Comparison of ENCODE assay signal across 1 cellular context in genomic region chr7:100837099-100837836, GRCh38.
TF ChIP-seq lines count a peak whose summit lies in the region.

No MANE protein-coding gene starts in this region.

TF ChIP-seq in K562, 482 proteins besides CTCF, POLR2A, EP300 and RAD21 (continued from another document):
- TF ChIP-seq, protein P1, sequence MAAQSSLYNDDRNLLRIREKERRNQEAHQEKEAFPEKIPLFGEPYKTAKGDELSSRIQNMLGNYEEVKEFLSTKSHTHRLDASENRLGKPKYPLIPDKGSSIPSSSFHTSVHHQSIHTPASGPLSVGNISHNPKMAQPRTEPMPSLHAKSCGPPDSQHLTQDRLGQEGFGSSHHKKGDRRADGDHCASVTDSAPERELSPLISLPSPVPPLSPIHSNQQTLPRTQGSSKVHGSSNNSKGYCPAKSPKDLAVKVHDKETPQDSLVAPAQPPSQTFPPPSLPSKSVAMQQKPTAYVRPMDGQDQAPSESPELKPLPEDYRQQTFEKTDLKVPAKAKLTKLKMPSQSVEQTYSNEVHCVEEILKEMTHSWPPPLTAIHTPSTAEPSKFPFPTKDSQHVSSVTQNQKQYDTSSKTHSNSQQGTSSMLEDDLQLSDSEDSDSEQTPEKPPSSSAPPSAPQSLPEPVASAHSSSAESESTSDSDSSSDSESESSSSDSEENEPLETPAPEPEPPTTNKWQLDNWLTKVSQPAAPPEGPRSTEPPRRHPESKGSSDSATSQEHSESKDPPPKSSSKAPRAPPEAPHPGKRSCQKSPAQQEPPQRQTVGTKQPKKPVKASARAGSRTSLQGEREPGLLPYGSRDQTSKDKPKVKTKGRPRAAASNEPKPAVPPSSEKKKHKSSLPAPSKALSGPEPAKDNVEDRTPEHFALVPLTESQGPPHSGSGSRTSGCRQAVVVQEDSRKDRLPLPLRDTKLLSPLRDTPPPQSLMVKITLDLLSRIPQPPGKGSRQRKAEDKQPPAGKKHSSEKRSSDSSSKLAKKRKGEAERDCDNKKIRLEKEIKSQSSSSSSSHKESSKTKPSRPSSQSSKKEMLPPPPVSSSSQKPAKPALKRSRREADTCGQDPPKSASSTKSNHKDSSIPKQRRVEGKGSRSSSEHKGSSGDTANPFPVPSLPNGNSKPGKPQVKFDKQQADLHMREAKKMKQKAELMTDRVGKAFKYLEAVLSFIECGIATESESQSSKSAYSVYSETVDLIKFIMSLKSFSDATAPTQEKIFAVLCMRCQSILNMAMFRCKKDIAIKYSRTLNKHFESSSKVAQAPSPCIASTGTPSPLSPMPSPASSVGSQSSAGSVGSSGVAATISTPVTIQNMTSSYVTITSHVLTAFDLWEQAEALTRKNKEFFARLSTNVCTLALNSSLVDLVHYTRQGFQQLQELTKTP (IDR thresholded peaks at IDR 0.05; ENCODE audit: low read depth in 1 of 2, partially characterized antibody in 2 of 2), result peak; percentile 35 to 38
- TF ChIP-seq ZNF644 (tag; IDR thresholded peaks at IDR 0.05; ENCODE audit: low read depth), result peak; percentile 46; the same call in 1 of the 2 replicates
- peak; percentile 98 for TF ChIP-seq ZBTB1 (CRISPR knock-in tag; IDR thresholded peaks at IDR 0.05; ENCODE audit: borderline replicate concordance, low read depth)
- peak in 1 of 2 experiments; percentile 57; a peak in 1 of 4 replicates for TF ChIP-seq SIN3A (IDR thresholded peaks at IDR 0.05; ENCODE audit: borderline replicate concordance in 2 of 2, control insufficient read depth in 1 of 2, low read depth in 2 of 2, low read length in 2 of 2)
- TF ChIP-seq, protein P2, sequence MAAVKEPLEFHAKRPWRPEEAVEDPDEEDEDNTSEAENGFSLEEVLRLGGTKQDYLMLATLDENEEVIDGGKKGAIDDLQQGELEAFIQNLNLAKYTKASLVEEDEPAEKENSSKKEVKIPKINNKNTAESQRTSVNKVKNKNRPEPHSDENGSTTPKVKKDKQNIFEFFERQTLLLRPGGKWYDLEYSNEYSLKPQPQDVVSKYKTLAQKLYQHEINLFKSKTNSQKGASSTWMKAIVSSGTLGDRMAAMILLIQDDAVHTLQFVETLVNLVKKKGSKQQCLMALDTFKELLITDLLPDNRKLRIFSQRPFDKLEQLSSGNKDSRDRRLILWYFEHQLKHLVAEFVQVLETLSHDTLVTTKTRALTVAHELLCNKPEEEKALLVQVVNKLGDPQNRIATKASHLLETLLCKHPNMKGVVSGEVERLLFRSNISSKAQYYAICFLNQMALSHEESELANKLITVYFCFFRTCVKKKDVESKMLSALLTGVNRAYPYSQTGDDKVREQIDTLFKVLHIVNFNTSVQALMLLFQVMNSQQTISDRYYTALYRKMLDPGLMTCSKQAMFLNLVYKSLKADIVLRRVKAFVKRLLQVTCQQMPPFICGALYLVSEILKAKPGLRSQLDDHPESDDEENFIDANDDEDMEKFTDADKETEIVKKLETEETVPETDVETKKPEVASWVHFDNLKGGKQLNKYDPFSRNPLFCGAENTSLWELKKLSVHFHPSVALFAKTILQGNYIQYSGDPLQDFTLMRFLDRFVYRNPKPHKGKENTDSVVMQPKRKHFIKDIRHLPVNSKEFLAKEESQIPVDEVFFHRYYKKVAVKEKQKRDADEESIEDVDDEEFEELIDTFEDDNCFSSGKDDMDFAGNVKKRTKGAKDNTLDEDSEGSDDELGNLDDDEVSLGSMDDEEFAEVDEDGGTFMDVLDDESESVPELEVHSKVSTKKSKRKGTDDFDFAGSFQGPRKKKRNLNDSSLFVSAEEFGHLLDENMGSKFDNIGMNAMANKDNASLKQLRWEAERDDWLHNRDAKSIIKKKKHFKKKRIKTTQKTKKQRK (IDR thresholded peaks at IDR 0.05; ENCODE audit: borderline replicate concordance, low read depth, low read length), result no peak
- TF ChIP-seq, protein P3, sequence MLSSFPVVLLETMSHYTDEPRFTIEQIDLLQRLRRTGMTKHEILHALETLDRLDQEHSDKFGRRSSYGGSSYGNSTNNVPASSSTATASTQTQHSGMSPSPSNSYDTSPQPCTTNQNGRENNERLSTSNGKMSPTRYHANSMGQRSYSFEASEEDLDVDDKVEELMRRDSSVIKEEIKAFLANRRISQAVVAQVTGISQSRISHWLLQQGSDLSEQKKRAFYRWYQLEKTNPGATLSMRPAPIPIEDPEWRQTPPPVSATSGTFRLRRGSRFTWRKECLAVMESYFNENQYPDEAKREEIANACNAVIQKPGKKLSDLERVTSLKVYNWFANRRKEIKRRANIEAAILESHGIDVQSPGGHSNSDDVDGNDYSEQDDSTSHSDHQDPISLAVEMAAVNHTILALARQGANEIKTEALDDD (IDR thresholded peaks at IDR 0.05), result no peak
- TF ChIP-seq U2AF2 (optimal IDR thresholded peaks at IDR 0.05; ENCODE audit: low read depth, low read length), result no peak
- 0 out of 2 replicates have a peak, but pooled peaks have one; percentile 8 for TF ChIP-seq MECOM (CRISPR knock-in tag; IDR thresholded peaks at IDR 0.05)
- TF ChIP-seq NELFE (IDR thresholded peaks at IDR 0.05; ENCODE audit: insufficient read depth, insufficient read length), result no peak
- TF ChIP-seq TFE3 (CRISPR knock-in tag; IDR thresholded peaks at IDR 0.05), result peak; percentile 96
- TF ChIP-seq NFIC (IDR thresholded peaks at IDR 0.05), result peak; percentile 23
- TF ChIP-seq NBN (IDR thresholded peaks at IDR 0.05; ENCODE audit: low read depth), result peak; percentile 73; the same call in 1 of the 2 replicates
- TF ChIP-seq RBM15 (IDR thresholded peaks at IDR 0.05; ENCODE audit: insufficient read depth, low read length), result no peak
- TF ChIP-seq E2F3 (CRISPR knock-in tag; IDR thresholded peaks at IDR 0.05), result peak; percentile 83
- peak; percentile 78 for TF ChIP-seq LCOR (CRISPR knock-in tag; IDR thresholded peaks at IDR 0.05)
- TF ChIP-seq GATAD2A (IDR thresholded peaks at IDR 0.05), result no peak
- TF ChIP-seq, protein P4, sequence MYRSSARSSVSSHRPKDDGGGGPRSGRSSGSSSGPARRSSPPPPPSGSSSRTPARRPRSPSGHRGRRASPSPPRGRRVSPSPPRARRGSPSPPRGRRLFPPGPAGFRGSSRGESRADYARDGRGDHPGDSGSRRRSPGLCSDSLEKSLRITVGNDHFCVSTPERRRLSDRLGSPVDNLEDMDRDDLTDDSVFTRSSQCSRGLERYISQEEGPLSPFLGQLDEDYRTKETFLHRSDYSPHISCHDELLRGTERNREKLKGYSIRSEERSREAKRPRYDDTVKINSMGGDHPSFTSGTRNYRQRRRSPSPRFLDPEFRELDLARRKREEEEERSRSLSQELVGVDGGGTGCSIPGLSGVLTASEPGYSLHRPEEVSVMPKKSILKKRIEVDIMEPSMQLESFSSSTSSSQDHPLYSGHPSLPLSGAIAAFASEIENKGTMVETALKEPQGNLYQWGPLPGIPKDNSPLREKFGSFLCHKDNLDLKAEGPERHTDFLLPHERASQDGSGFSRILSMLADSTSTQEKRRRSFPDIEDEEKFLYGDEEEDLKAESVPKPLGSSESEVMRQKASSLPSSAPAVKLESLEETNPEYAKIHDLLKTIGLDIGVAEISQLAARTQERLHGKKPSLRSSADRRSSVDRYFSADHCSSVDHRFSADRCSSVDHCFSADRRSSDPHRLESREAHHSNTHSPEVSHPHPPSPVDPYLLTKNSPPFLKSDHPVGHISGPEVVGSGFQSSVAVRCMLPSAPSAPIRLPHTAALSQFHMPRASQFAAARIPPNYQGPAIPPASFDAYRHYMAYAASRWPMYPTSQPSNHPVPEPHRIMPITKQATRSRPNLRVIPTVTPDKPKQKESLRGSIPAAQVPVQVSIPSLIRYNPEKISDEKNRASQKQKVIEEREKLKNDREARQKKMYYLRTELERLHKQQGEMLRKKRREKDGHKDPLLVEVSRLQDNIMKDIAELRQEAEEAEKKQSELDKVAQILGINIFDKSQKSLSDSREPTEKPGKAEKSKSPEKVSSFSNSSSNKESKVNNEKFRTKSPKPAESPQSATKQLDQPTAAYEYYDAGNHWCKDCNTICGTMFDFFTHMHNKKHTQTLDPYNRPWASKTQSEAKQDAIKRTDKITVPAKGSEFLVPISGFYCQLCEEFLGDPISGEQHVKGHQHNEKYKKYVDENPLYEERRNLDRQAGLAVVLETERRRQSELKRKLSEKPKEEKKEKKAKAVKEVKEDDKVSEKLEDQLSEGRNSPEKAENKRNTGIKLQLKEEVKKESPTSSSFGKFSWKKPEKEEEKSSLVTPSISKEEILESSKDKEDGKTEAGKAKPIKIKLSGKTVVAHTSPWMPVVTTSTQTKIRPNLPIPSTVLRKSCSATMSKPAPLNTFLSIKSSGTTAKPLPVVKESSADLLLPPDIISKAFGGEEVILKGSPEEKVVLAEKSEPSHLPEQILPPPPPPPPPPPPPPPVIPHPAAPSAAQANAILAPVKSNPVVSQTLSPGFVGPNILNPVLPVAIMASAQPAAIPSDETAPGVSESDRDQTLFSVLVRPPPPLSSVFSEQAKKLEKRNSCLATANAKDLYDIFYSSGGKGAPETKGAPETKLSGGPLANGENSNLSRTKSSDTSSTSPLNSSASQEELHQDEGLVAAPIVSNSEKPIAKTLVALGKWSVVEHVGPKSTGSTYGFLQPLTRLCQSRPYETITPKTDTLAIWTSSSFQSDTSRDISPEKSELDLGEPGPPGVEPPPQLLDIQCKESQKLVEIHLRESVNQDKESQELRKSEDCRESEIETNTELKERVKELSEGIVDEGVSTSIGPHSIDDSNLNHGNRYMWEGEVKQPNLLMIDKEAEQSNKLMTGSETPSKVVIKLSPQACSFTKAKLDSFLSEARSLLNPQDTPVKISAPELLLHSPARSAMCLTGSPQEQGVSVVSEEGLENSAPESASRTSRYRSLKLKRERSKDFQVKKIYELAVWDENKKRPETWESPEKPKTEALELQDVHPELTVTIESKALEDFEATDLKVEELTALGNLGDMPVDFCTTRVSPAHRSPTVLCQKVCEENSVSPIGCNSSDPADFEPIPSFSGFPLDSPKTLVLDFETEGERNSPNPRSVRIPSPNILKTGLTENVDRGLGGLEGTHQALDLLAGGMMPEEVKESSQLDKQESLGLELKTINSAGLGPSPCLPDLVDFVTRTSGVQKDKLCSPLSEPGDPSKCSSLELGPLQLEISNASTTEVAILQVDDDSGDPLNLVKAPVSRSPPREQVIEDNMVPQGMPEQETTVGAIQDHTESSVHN (IDR thresholded peaks at IDR 0.05; ENCODE audit: borderline replicate concordance in 1 of 2, low read depth in 1 of 2), result 0 out of 4 replicates have a peak, but pooled peaks of 1 of the 2 experiments have one; percentile 20
- TF ChIP-seq ZSCAN29 (IDR thresholded peaks at IDR 0.05), result peak; percentile 86
- TF ChIP-seq, protein P5, sequence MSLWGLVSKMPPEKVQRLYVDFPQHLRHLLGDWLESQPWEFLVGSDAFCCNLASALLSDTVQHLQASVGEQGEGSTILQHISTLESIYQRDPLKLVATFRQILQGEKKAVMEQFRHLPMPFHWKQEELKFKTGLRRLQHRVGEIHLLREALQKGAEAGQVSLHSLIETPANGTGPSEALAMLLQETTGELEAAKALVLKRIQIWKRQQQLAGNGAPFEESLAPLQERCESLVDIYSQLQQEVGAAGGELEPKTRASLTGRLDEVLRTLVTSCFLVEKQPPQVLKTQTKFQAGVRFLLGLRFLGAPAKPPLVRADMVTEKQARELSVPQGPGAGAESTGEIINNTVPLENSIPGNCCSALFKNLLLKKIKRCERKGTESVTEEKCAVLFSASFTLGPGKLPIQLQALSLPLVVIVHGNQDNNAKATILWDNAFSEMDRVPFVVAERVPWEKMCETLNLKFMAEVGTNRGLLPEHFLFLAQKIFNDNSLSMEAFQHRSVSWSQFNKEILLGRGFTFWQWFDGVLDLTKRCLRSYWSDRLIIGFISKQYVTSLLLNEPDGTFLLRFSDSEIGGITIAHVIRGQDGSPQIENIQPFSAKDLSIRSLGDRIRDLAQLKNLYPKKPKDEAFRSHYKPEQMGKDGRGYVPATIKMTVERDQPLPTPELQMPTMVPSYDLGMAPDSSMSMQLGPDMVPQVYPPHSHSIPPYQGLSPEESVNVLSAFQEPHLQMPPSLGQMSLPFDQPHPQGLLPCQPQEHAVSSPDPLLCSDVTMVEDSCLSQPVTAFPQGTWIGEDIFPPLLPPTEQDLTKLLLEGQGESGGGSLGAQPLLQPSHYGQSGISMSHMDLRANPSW (CRISPR knock-in tag; IDR thresholded peaks at IDR 0.05), result no peak
- TF ChIP-seq CBX5 (IDR thresholded peaks at IDR 0.05; ENCODE audit: borderline replicate concordance, low read depth), result peak; percentile 65; the same call in 1 of the 2 replicates
- TF ChIP-seq, protein P6, sequence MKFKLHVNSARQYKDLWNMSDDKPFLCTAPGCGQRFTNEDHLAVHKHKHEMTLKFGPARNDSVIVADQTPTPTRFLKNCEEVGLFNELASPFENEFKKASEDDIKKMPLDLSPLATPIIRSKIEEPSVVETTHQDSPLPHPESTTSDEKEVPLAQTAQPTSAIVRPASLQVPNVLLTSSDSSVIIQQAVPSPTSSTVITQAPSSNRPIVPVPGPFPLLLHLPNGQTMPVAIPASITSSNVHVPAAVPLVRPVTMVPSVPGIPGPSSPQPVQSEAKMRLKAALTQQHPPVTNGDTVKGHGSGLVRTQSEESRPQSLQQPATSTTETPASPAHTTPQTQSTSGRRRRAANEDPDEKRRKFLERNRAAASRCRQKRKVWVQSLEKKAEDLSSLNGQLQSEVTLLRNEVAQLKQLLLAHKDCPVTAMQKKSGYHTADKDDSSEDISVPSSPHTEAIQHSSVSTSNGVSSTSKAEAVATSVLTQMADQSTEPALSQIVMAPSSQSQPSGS (CRISPR knock-in tag; IDR thresholded peaks at IDR 0.05), result no peak
- TF ChIP-seq MTA1 (IDR thresholded peaks at IDR 0.05; ENCODE audit: borderline replicate concordance), result 0 out of 2 replicates have a peak, but pooled peaks have one; percentile 64
- peak; percentile 85 for TF ChIP-seq POLR2H (tag; IDR thresholded peaks at IDR 0.05; ENCODE audit: low read depth)
- TF ChIP-seq GATAD2B (IDR thresholded peaks at IDR 0.05; ENCODE audit: borderline replicate concordance), result 0 out of 2 replicates have a peak, but pooled peaks have one; percentile 20
- TF ChIP-seq EP400 (IDR thresholded peaks at IDR 0.05), result peak; percentile 91
- TF ChIP-seq CREM (IDR thresholded peaks at IDR 0.05; ENCODE audit: low read depth), result peak; percentile 80
- peak; percentile 63 for TF ChIP-seq LEF1 (IDR thresholded peaks at IDR 0.05)
- peak; percentile 53; the same call in 1 of the 2 replicates for TF ChIP-seq ETV5 (CRISPR knock-in tag; IDR thresholded peaks at IDR 0.05; ENCODE audit: low read depth)
TF ChIP-seq in K562: peak in this region for 158.
